11 cellular contexts compared by ENCODE assay signal in genomic region chr7:47582748-47583740, GRCh38. TPM values are rescaled to one million over a fixed set of nuclear protein-coding genes. Genes with fewer than 3 reads are reported as not detected.
DNase-seq lines count a peak whose midpoint lies in the region; ATAC-seq and TF ChIP-seq lines count a peak whose summit lies in the region.
"Had no signal": no experiment of that assay in that cellular context is flagged by ENCODE, and none has a peak within 500 bp of the region (broad histone marks: within the 10 kb centered on the region; RNA-seq: fewer than 3 reads in every experiment).

No MANE protein-coding gene starts in this region.

- peaks cover 0 to 9% (median 3%) of the 10 kb centered on the region in 3 donors for H3K36me3 Mint-ChIP-seq in immature natural killer cell

- H3K79me1 ChIP-seq in neuronal stem cell (ENCODE audit: low read depth, low read length), result no peaks in the 10 kb centered on the region

- no peak overlapping the region for H2BK120ac ChIP-seq in neuronal stem cell (ENCODE audit: low read depth, low read length)

- H3K4me1 Mint-ChIP-seq in immature natural killer cell, result no peaks in the 10 kb centered on the region

- H3K27me3 ChIP-seq in heart right ventricle, result peaks cover 0 to 8% (median 0%) of the 10 kb centered on the region in 7 donors
- peaks cover 0 to 20% (median 4%) of the 10 kb centered on the region in 3 experiments for H3K27me3 ChIP-seq in neuronal stem cell (ENCODE audit: control insufficient read depth in 3 of 3, insufficient read depth in 3 of 3, low read depth in 1 of 3, low read length in 3 of 3)
- H3K27me3 ChIP-seq in vagina, result no peaks in the 10 kb centered on the region

- H3K18ac ChIP-seq in neuronal stem cell (ENCODE audit: low read length), result no peak overlapping the region

- no peak overlapping the region for H3K4ac ChIP-seq in neuronal stem cell (ENCODE audit: low read length)

- H3K36me3 ChIP-seq in heart right ventricle (no peaks in the 10 kb centered on the region), neuronal stem cell (replicated peaks in 1 of 2; ENCODE audit: control insufficient read depth in 2 of 2, insufficient read depth in 2 of 2, low read length in 2 of 2) (no peaks in the 10 kb centered on the region), vagina (no peaks in the 10 kb centered on the region)

- H3K27me3 Mint-ChIP-seq in immature natural killer cell (ENCODE audit: low read depth in 3 of 3), result peaks cover 1 to 14% (median 11%) of the 10 kb centered on the region in 3 donors

- peaks cover 0 to 3% (median 0%) of the 10 kb centered on the region in 6 donors for H3K9me3 Mint-ChIP-seq in immature natural killer cell
- H3K9me3 Mint-ChIP-seq: T-helper 1 cell treated with Interleukin-12 subunit alpha and Interleukin-12 subunit beta and Interleukin-4 antibody, amounts not matched to agents 30 μg/mL and 1 μg/mL, for 36 hours had no signal

- H4K8ac ChIP-seq in neuronal stem cell (ENCODE audit: low read depth, low read length), result no peak overlapping the region

- peak overlapping the region; percentile 32 for H3K9ac ChIP-seq in neuronal stem cell (ENCODE audit: low read depth, low read length, poor library complexity)

- WGBS in heart right ventricle, 2 donors, result 73 to 83% methylated on average over 15 of the region's 15 CpGs
- no CpG with 5 or more reads among the region's 15 CpGs for WGBS in neuronal stem cell (ENCODE audit: extremely low coverage in 2 of 2, insufficient read length in 2 of 2, insufficient replicate concordance in 1 of 2), 2 donors

- DNase-seq in heart right ventricle (no peak), cardiac septum (ENCODE audit: low spot score) (no peak), coronary artery (ENCODE audit: low spot score) (peak; percentile 76), neuronal stem cell (ENCODE audit: low spot score) (no peak), vagina (ENCODE audit: extremely low spot score in 2 of 2) (no peak), immature natural killer cell (no peak)
- no peak for DNase-seq in stimulated activated CD4-positive, alpha-beta T cell treated with anti-CD3 and anti-CD28 coated beads, Interleukin-2, amount 100 ng/mL, for 48 hours
- DNase-seq: left cardiac atrium, NCI-H526 treated with DMSO at 0.1 percent for 48 hours had no signal

- no peak overlapping the region for H2AFZ ChIP-seq in neuronal stem cell (ENCODE audit: low read length)

- H3K9me3 ChIP-seq in heart right ventricle, result peaks cover 0 to 5% (median 0%) of the 10 kb centered on the region in 11 donors
- peaks cover 2 to 4% of the 10 kb centered on the region in 2 donors for H3K9me3 ChIP-seq in neuronal stem cell (replicated peaks in 1 of 2; ENCODE audit: control insufficient read depth in 2 of 2, insufficient read depth in 1 of 2, low read depth in 1 of 2, low read length in 2 of 2)
- H3K9me3 ChIP-seq in vagina, result no peaks in the 10 kb centered on the region

- H3K23ac ChIP-seq in neuronal stem cell (ENCODE audit: low read depth, low read length, poor library complexity), result no peak overlapping the region

- no peak overlapping the region for H3K14ac ChIP-seq in neuronal stem cell (ENCODE audit: low read length)

- H2BK15ac ChIP-seq in neuronal stem cell (ENCODE audit: low read length), result peak overlapping the region; percentile 90

- TF ChIP-seq CTCF in heart right ventricle (IDR thresholded peaks at IDR 0.05), result no peak
- no peak for TF ChIP-seq CTCF in coronary artery (IDR thresholded peaks at IDR 0.05)
- no peak for TF ChIP-seq CTCF in vagina (IDR thresholded peaks at IDR 0.05)

- TF ChIP-seq POLR2A in vagina (IDR thresholded peaks at IDR 0.05), result no peak

- H2BK5ac ChIP-seq in neuronal stem cell (ENCODE audit: low read length), result no peak overlapping the region

- no peak overlapping the region for H3K27ac Mint-ChIP-seq in immature natural killer cell
- H3K27ac Mint-ChIP-seq: T-helper 1 cell treated with Interleukin-12 subunit alpha and Interleukin-12 subunit beta and Interleukin-4 antibody, amounts not matched to agents 30 μg/mL and 1 μg/mL, for 36 hours had no signal

- H4K91ac ChIP-seq in neuronal stem cell (ENCODE audit: low read depth, low read length, poor library complexity), result no peak overlapping the region

- H3K4me3 Mint-ChIP-seq in immature natural killer cell, result no peak overlapping the region
- H3K4me3 Mint-ChIP-seq: T-helper 1 cell treated with Interleukin-12 subunit alpha and Interleukin-12 subunit beta and Interleukin-4 antibody, amounts not matched to agents 30 μg/mL and 1 μg/mL, for 36 hours had no signal

- ATAC-seq in heart right ventricle (peak in 6 of 8 donors; percentile 18 to 51 (median 32)), HG03108 (IDR thresholded peaks at IDR 0.05; ENCODE audit: unreplicated experiment) (no peak)

- no peak overlapping the region for H3K4me2 ChIP-seq in neuronal stem cell (ENCODE audit: insufficient read depth, low read length, poor library complexity, severe bottlenecking)

- H3K27ac ChIP-seq in heart right ventricle (peak overlapping the region in 9 of 10 donors; percentile 20 to 92 (median 72)), coronary artery (peak overlapping the region; percentile 92 to 96), neuronal stem cell (replicated peaks; ENCODE audit: low read length) (no peak overlapping the region), vagina (peak overlapping the region; percentile 78)

- H3K4me3 ChIP-seq in heart right ventricle (peak overlapping the region in 5 of 10 donors; percentile 71 to 85 (median 80)), coronary artery (peak overlapping the region; percentile 95), neuronal stem cell (ENCODE audit: low read length in 2 of 2) (no peak overlapping the region), vagina (peak overlapping the region in 1 of 2 donors; percentile 85)

- intact Hi-C loops in heart right ventricle (cut with DNase I) (loop anchor here in 4 of 10 donors (2.0 to 10.0 kb wide), 5 partner anchors 46 to 318 kb away; no protein-coding TSS in a partner anchor), cardiac septum (cut with DNase I) (no loop called here), vagina (cut with DNase I) (no loop called here)

- H3K4me1 ChIP-seq in heart right ventricle (peaks cover 0 to 73% (median 41%) of the 10 kb centered on the region in 9 donors), neuronal stem cell (ENCODE audit: control insufficient read depth in 2 of 2, insufficient read depth in 1 of 2, low read depth in 1 of 2, low read length in 2 of 2) (peaks cover 7 to 12% of the 10 kb centered on the region in 2 donors), vagina (peaks cover 47% of the 10 kb centered on the region)

- no peak overlapping the region for H2BK12ac ChIP-seq in neuronal stem cell (ENCODE audit: low read length)

- no peak overlapping the region for H2AK5ac ChIP-seq in neuronal stem cell (ENCODE audit: low read depth, low read length)

RNA-seq across cellular contexts. Expression of gene TNS3, which starts 1.1 kb away (rescaled TPM):
- total RNA-seq in heart right ventricle (10 to 100 TPM; 29.9 to 74.2 (median 35.6) TPM), cardiac septum (29.0 TPM), vagina (36.8 TPM)
- polyA plus RNA-seq in heart right ventricle (10 to 100 TPM in 1 of 2 donors, 1 to 10 TPM in 1; 6.7 to 14.3 TPM), immature natural killer cell (under 1 TPM in 1 of 3 donors, not detected in 2; 0.19 TPM)
- 19.8 TPM for polyA plus RNA-seq in neuronal stem cell (2013, experiment 1 of 2)
- polyA plus RNA-seq in neuronal stem cell (2013, experiment 2 of 2), result 19.8 TPM
